ENCODE assay signal across 1 cellular context in genomic region chr11:20387262-20388095, GRCh38.
TF ChIP-seq lines count a peak whose summit lies in the region.

TSS of gene PRMT3 (plus strand) at chr11:20387716. CDS start at chr11:20387747, 31 bp downstream.

TF ChIP-seq in HepG2, 621 proteins besides CTCF, POLR2A, EP300 and RAD21 (continued from another document and continues in another):
- TF ChIP-seq ATF4 (CRISPR knock-in tag; IDR thresholded peaks at IDR 0.05) (0 out of 4 replicates have a peak, but pooled peaks of 1 of the 2 experiments have one; percentile 10), RBM39 (IDR thresholded peaks at IDR 0.05; ENCODE audit: low read depth, low read length, poor library complexity, severe bottlenecking) (peak; percentile 74), ZNF7 (CRISPR knock-in tag; IDR thresholded peaks at IDR 0.05) (no peak), ZNF318 (CRISPR knock-in tag; IDR thresholded peaks at IDR 0.05) (no peak; the same call in 1 of the 2 replicates), MXD1 (CRISPR knock-in tag; IDR thresholded peaks at IDR 0.05) (peak; percentile 99), PAF1 (CRISPR knock-in tag; IDR thresholded peaks at IDR 0.05) (no peak), ZNF784 (CRISPR knock-in tag; IDR thresholded peaks at IDR 0.05; ENCODE audit: borderline replicate concordance) (peak; percentile 30), ZBTB26 (CRISPR knock-in tag; IDR thresholded peaks at IDR 0.05; ENCODE audit: borderline replicate concordance) (no peak; the same call in 1 of the 2 replicates), ZNF709 (CRISPR knock-in tag; IDR thresholded peaks at IDR 0.05) (peak; percentile 96), KLF15 (CRISPR knock-in tag; IDR thresholded peaks at IDR 0.05; ENCODE audit: borderline replicate concordance) (no peak; the same call in 1 of the 2 replicates), ZNF704 (CRISPR knock-in tag; IDR thresholded peaks at IDR 0.05; ENCODE audit: borderline replicate concordance) (peak; percentile 94; the same call in 1 of the 2 replicates), ZNF276 (CRISPR knock-in tag; IDR thresholded peaks at IDR 0.05; ENCODE audit: low read depth) (no peak; the same call in 1 of the 2 replicates), ZNF775 (CRISPR knock-in tag; IDR thresholded peaks at IDR 0.05; ENCODE audit: borderline replicate concordance) (peak; percentile 87), IRF9 (CRISPR knock-in tag; IDR thresholded peaks at IDR 0.05; ENCODE audit: borderline replicate concordance) (no peak), MLXIP (CRISPR knock-in tag; IDR thresholded peaks at IDR 0.05; ENCODE audit: borderline replicate concordance) (peak; percentile 75), RBM22 (optimal IDR thresholded peaks at IDR 0.05; ENCODE audit: low read length) (no peak), DDIT3 (CRISPR knock-in tag; IDR thresholded peaks at IDR 0.05) (no peak), SRF (IDR thresholded peaks at IDR 0.05; ENCODE audit: low read depth, low read length) (no peak), GLMP (CRISPR knock-in tag; IDR thresholded peaks at IDR 0.05; ENCODE audit: borderline replicate concordance) (no peak), RARG (CRISPR knock-in tag; IDR thresholded peaks at IDR 0.05; ENCODE audit: low read depth) (peak; percentile 83), ZSCAN29 (CRISPR knock-in tag; conservative IDR thresholded peaks at IDR 0.05) (peak; percentile 79; the same call in 1 of the 2 replicates), ZNF430 (CRISPR knock-in tag; IDR thresholded peaks at IDR 0.05) (peak; percentile 86), SMAD1 (CRISPR knock-in tag; IDR thresholded peaks at IDR 0.05; ENCODE audit: borderline replicate concordance, low read depth) (no peak), GFI1 (CRISPR knock-in tag; IDR thresholded peaks at IDR 0.05; ENCODE audit: borderline replicate concordance) (no peak; the same call in 1 of the 2 replicates), ZNF224 (CRISPR knock-in tag; IDR thresholded peaks at IDR 0.05) (no peak; the same call in none of the 2 replicates), ZNF34 (CRISPR knock-in tag; IDR thresholded peaks at IDR 0.05; ENCODE audit: borderline replicate concordance) (peak; percentile 86; the same call in 1 of the 2 replicates), JDP2 (CRISPR knock-in tag; IDR thresholded peaks at IDR 0.05; ENCODE audit: borderline replicate concordance) (no peak), GRHL1 (CRISPR knock-in tag; conservative IDR thresholded peaks at IDR 0.05) (no peak), ATF3 (CRISPR knock-in tag; IDR thresholded peaks at IDR 0.05) (0 out of 2 replicates have a peak, but pooled peaks have one; percentile 7), HOXA7 (CRISPR knock-in tag; IDR thresholded peaks at IDR 0.05) (no peak)
